Comparison of ENCODE assay signal across 9 cellular contexts in the genomic region with DNA sequence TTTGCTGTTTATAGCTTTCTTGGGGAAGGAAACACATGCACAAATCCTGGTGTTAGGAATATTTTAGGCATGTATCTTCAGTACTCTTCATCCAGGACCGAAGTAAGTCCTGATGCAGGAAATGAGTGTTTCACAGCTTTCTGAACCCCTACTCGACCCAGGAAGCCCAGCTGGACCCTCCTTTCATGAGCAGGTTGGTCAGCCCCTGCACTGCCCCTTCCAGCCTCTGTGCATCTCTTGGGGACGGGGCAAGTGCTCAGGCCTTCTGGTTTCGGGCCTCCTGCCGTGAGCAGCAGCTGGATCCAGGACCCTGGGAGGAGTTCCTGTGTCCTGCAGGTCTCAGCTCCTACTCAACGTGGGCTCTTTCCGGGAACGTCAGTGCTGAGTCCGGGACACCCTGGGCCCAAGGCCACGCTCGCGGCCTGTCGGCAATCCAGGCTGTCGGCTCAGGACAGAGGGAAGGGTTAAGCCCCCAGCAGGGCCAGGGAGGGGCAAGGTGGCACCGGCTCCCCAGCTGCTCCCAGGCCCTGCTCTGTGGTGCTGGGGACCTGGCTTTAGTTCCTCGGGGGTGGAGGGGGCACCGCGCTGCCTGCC. TPM values are rescaled to one million over a fixed set of nuclear protein-coding genes. Genes with fewer than 3 reads are reported as not detected.
DNase-seq lines count a peak whose midpoint lies in the region; ATAC-seq and TF ChIP-seq lines count a peak whose summit lies in the region.
"Not testable (repeated sequence)": the region's sequence is repeated elsewhere in the genome, so short reads cannot be mapped to it uniquely, and the experiment has no call there.
"Had no signal": no experiment of that assay in that cellular context is flagged by ENCODE, and none has a peak within 500 bp of the region (broad histone marks: within the 10 kb centered on the region; RNA-seq: fewer than 3 reads in every experiment).

No MANE protein-coding gene starts in this region.

- not testable (repeated sequence) for H3K9me3 Mint-ChIP-seq in activated naive CD4-positive, alpha-beta T cell treated with anti-CD3 and anti-CD28 coated beads for 36 hours

- not testable (repeated sequence) for TF ChIP-seq EP300 in sigmoid colon (IDR thresholded peaks at IDR 0.05)

- ATAC-seq in mucosa of descending colon, result peak; percentile 1

- not testable (repeated sequence) for TF ChIP-seq CTCF in GM12864 (IDR thresholded peaks at IDR 0.05; ENCODE audit: low read depth, low read length, missing control alignments); left ventricle myocardium inferior (IDR thresholded peaks at IDR 0.05; ENCODE audit: borderline replicate concordance); mucosa of descending colon (IDR thresholded peaks at IDR 0.05); sigmoid colon (IDR thresholded peaks at IDR 0.05); uterus (IDR thresholded peaks at IDR 0.05)

- CTCF ChIA-PET in activated naive CD4-positive, alpha-beta T cell treated with anti-CD3 and anti-CD28 coated beads for 36 hours (lab: Charles Lee), result interaction anchor here (1.7 to 1.8 kb wide), 3 partner anchors 45 to 59 kb away, joined by 5 to 16 read pairs (median 8); no protein-coding TSS in a partner anchor

- not testable (repeated sequence) for TF ChIP-seq POLR2A in sigmoid colon (IDR thresholded peaks at IDR 0.05); uterus (IDR thresholded peaks at IDR 0.05)

- H3K4me3 Mint-ChIP-seq in activated naive CD4-positive, alpha-beta T cell treated with anti-CD3 and anti-CD28 coated beads for 36 hours, result peak overlapping the region; percentile 96

- peak overlapping the region; percentile 97 for H3K27ac Mint-ChIP-seq in activated naive CD4-positive, alpha-beta T cell treated with anti-CD3 and anti-CD28 coated beads for 36 hours

- H3K4me1 ChIP-seq in left ventricle myocardium inferior (peaks cover 68% of the 10 kb centered on the region), mucosa of descending colon (ENCODE audit: low read depth) (peaks cover 21% of the 10 kb centered on the region), sigmoid colon (peaks cover 0 to 56% (median 26%) of the 10 kb centered on the region in 4 donors)
- not testable (repeated sequence) for H3K4me1 ChIP-seq in uterus

- peak overlapping the region; percentile 44; the same call in 1 of the 2 replicates for H3K4me3 ChIP-seq in GM12864 (ENCODE audit: low read depth, low read length)
- peak overlapping the region; percentile 67 for H3K4me3 ChIP-seq in left ventricle myocardium inferior
- H3K4me3 ChIP-seq in mucosa of descending colon, result not testable (repeated sequence)
- H3K4me3 ChIP-seq in sigmoid colon, result peak overlapping the region; percentile 28 to 55 (median 42)
- H3K4me3 ChIP-seq in uterus, result peak overlapping the region; percentile 44 to 52

- H3K9me3 ChIP-seq in left ventricle myocardium inferior (replicated peaks); mucosa of descending colon; sigmoid colon; uterus: not testable (repeated sequence)

- peak overlapping the region; percentile 93 for H3K27ac ChIP-seq in left ventricle myocardium inferior (replicated peaks)
- H3K27ac ChIP-seq in sigmoid colon, result peak overlapping the region; percentile 76 to 86 (median 80)
- peak overlapping the region; percentile 88 to 93 for H3K27ac ChIP-seq in uterus

- H3K4me1 Mint-ChIP-seq in activated naive CD4-positive, alpha-beta T cell treated with anti-CD3 and anti-CD28 coated beads for 36 hours (ENCODE audit: low read depth), result peaks cover 27% of the 10 kb centered on the region

- WGBS in sigmoid colon, 2 donors, result 24 to 35% methylated on average over 5 of the region's 18 CpGs

- not testable (repeated sequence) for DNase-seq in GM12864 (ENCODE audit: low read depth); activated naive CD4-positive, alpha-beta T cell treated with anti-CD3 and anti-CD28 coated beads for 36 hours; left ventricle myocardium inferior; sigmoid colon; uterus
- DNase-seq in RKO (ENCODE audit: low spot score) (peak; percentile 74), dermis blood vessel endothelial cell (peak; percentile 34), mucosa of descending colon (peak in 1 of 3 donors; percentile 52)

- not testable (repeated sequence) for H3K36me3 ChIP-seq in left ventricle myocardium inferior; mucosa of descending colon (ENCODE audit: low read depth); sigmoid colon; uterus

- H3K27me3 Mint-ChIP-seq in activated naive CD4-positive, alpha-beta T cell treated with anti-CD3 and anti-CD28 coated beads for 36 hours (ENCODE audit: low read depth), result not testable (repeated sequence)

- intact Hi-C loops in activated naive CD4-positive, alpha-beta T cell treated with anti-CD3 and anti-CD28 coated beads for 36 hours (cut with micrococcal nuclease), result loop anchor here (1.0 to 10.0 kb wide), 5 partner anchors 7 to 485 kb away; a partner anchor contains a TSS
- intact Hi-C loops in left ventricle myocardium inferior (cut with micrococcal nuclease); mucosa of descending colon (cut with DNase I, micrococcal nuclease); uterus (cut with DNase I; ENCODE audit: low total_unique reads): not testable (repeated sequence)
- intact Hi-C loops in sigmoid colon (cut with DNase I), result loop anchor here (2.0 to 10.0 kb wide), 5 partner anchors 47 to 195 kb away; a partner anchor contains a TSS

- peaks cover 40% of the 10 kb centered on the region for H3K27me3 ChIP-seq in left ventricle myocardium inferior (ENCODE audit: low read depth)
- H3K27me3 ChIP-seq in sigmoid colon, uterus: not testable (repeated sequence)

- H3K36me3 Mint-ChIP-seq in activated naive CD4-positive, alpha-beta T cell treated with anti-CD3 and anti-CD28 coated beads for 36 hours (ENCODE audit: low read depth), result peaks cover 38% of the 10 kb centered on the region

RNA-seq across cellular contexts. Expression of a gene that starts 2.5 kb away (rescaled TPM):
- 100 to 1,000 TPM; 760 to 802 TPM for total RNA-seq in activated naive CD4-positive, alpha-beta T cell treated with anti-CD3 and anti-CD28 coated beads for 36 hours
- total RNA-seq in dermis blood vessel endothelial cell, result 69.8 and 135 TPM in 2 replicates
- 160 TPM for total RNA-seq in left ventricle myocardium inferior
- total RNA-seq in mucosa of descending colon, result 100 to 1,000 TPM in 2 of 3 donors, 10 to 100 TPM in 1; 57.2 to 254 (median 111) TPM
- 100 to 1,000 TPM in 3 of 4 donors, 10 to 100 TPM in 1; 79.8 to 187 (median 141) TPM for total RNA-seq in sigmoid colon
- polyA plus RNA-seq in sigmoid colon, result 100 to 1,000 TPM in 2 of 3 donors, 10 to 100 TPM in 1; 73.3 to 461 (median 164) TPM
- 100 to 1,000 TPM in 3 of 4 donors, 10 to 100 TPM in 1; 27.8 to 926 (median 269) TPM for total RNA-seq in uterus

RNA-seq across cellular contexts. Expression of a gene that starts 3.8 kb away (rescaled TPM):
- total RNA-seq in activated naive CD4-positive, alpha-beta T cell treated with anti-CD3 and anti-CD28 coated beads for 36 hours, result 100 to 1,000 TPM; 359 to 378 TPM
- 0.37 and 3.4 TPM in 2 replicates for total RNA-seq in dermis blood vessel endothelial cell
- total RNA-seq in left ventricle myocardium inferior, result 83.5 TPM
- total RNA-seq in mucosa of descending colon, result 100 to 1,000 TPM in 1 of 3 donors, 10 to 100 TPM in 2; 80.2 to 182 (median 87.3) TPM
- total RNA-seq in sigmoid colon, result 10 to 100 TPM; 82.4 to 94.2 (median 92.6) TPM
- 100 to 1,000 TPM in 1 of 3 donors, 10 to 100 TPM in 2; 41.2 to 580 (median 58.9) TPM for polyA plus RNA-seq in sigmoid colon
- total RNA-seq in uterus, result 100 to 1,000 TPM in 2 of 4 donors, 10 to 100 TPM in 2; 13.4 to 672 (median 239) TPM

RNA-seq across cellular contexts. Expression of a gene that starts 10.6 kb away (rescaled TPM):
- total RNA-seq in activated naive CD4-positive, alpha-beta T cell treated with anti-CD3 and anti-CD28 coated beads for 36 hours, result 10 to 100 TPM; 54.5 to 56.6 TPM
- total RNA-seq in dermis blood vessel endothelial cell, result 41.4 and 80.2 TPM in 2 replicates
- 259 TPM for total RNA-seq in left ventricle myocardium inferior
- 100 to 1,000 TPM in 2 of 3 donors, 10 to 100 TPM in 1; 76.1 to 410 (median 353) TPM for total RNA-seq in mucosa of descending colon
- 100 to 1,000 TPM; 278 to 463 (median 291) TPM for total RNA-seq in sigmoid colon
- 1,000 to 10,000 TPM in 1 of 3 donors, 100 to 1,000 TPM in 2; 116 to 1,104 (median 383) TPM for polyA plus RNA-seq in sigmoid colon
- 1,000 to 10,000 TPM in 1 of 4 donors, 100 to 1,000 TPM in 2, 10 to 100 TPM in 1; 22.2 to 1,343 (median 242) TPM for total RNA-seq in uterus

RNA-seq across cellular contexts. Expression of a gene that starts 10.8 kb away (rescaled TPM):
- total RNA-seq in activated naive CD4-positive, alpha-beta T cell treated with anti-CD3 and anti-CD28 coated beads for 36 hours, result not detected
- total RNA-seq in dermis blood vessel endothelial cell, result not detected in 2 replicates
- total RNA-seq in left ventricle myocardium inferior, result not detected
- not detected for total RNA-seq in mucosa of descending colon
- total RNA-seq in sigmoid colon, result not detected
- not detected for polyA plus RNA-seq in sigmoid colon
- not detected for total RNA-seq in uterus
- total RNA-seq: sciatic nerve had no signal

RNA-seq across cellular contexts. Expression of a gene that starts 21.1 kb away (rescaled TPM):
- 100 to 1,000 TPM in 1 of 2 experiments, 10 to 100 TPM in 1; 99.6 to 101 TPM for total RNA-seq in activated naive CD4-positive, alpha-beta T cell treated with anti-CD3 and anti-CD28 coated beads for 36 hours
- total RNA-seq in dermis blood vessel endothelial cell (15.1 and 28.4 TPM in 2 replicates), left ventricle myocardium inferior (7.2 TPM), mucosa of descending colon (10 to 100 TPM; 21.2 to 37.1 (median 29.7) TPM), sigmoid colon (10 to 100 TPM; 11.4 to 15.3 (median 13.6) TPM), uterus (10 to 100 TPM in 3 of 4 donors, 1 to 10 TPM in 1; 7.9 to 29.1 (median 14.2) TPM)
- polyA plus RNA-seq in sigmoid colon, result 10 to 100 TPM in 1 of 3 donors, 1 to 10 TPM in 2; 1.6 to 68.0 (median 3.6) TPM
